Comparison of ENCODE assay signal across 8 cellular contexts in genomic region chr21:36747815-36748381, GRCh38. TPM values are rescaled to one million over a fixed set of nuclear protein-coding genes. Genes with fewer than 3 reads are reported as not detected.
A peak's percentile ranks its signal among the peaks of the same experiment; 100 is the strongest.
DNase-seq lines count a peak whose midpoint lies in the region; FAIRE-seq and TF ChIP-seq lines count a peak whose summit lies in the region.

No MANE protein-coding gene starts in this region.

- peak; percentile 8 for DNase-seq in AG10803 (ENCODE audit: low read depth)
- peak; percentile 84 for DNase-seq in H54 (ENCODE audit: insufficient read length, low spot score)
- DNase-seq in UCSD-AML1 (lab: John Stamatoyannopoulos, UW; ENCODE audit: unreplicated experiment): peak; percentile 30
- peak; percentile 52 for DNase-seq in epithelial cell of esophagus (ENCODE audit: low read depth)
- DNase-seq in cerebellar nuclear complex (lab: John Stamatoyannopoulos, UW): no peak
- DNase-seq in middle frontal gyrus (ENCODE audit: extremely low spot score, low spot score): no peak

- H3K27me3 ChIP-seq in muscle layer of duodenum (ENCODE audit: low read depth, low read length): peaks cover 8% of the 10 kb centered on the region
- peaks cover 49% of the 10 kb centered on the region for H3K27me3 ChIP-seq in thymus (ENCODE audit: control insufficient read depth, insufficient read depth)

- no peaks in the 10 kb centered on the region for H3K36me3 ChIP-seq in muscle layer of duodenum (ENCODE audit: control insufficient read depth in 1 of 2, insufficient read depth in 2 of 2, low read length in 2 of 2)
- H3K36me3 ChIP-seq in thymus (ENCODE audit: control insufficient read depth, insufficient read depth): no peaks in the 10 kb centered on the region

- 0 out of 2 replicates have a peak, but pooled peaks have one; percentile 13 for TF ChIP-seq CTCF in AG10803 (conservative IDR thresholded peaks at IDR 0.05; ENCODE audit: low read length)
- peak; percentile 18 for TF ChIP-seq CTCF in epithelial cell of esophagus (IDR thresholded peaks at IDR 0.05; ENCODE audit: insufficient read depth, low read depth, low read length, missing control alignments)

- H3K27ac ChIP-seq in muscle layer of duodenum (ENCODE audit: low read length): no peak overlapping the region
- no peak overlapping the region for H3K27ac ChIP-seq in thymus (ENCODE audit: low read depth)

- H3K4me3 ChIP-seq in AG10803 (ENCODE audit: low read length) (no peak overlapping the region), epithelial cell of esophagus (ENCODE audit: low read length) (no peak overlapping the region), muscle layer of duodenum (ENCODE audit: low read depth in 1 of 2, low read length in 2 of 2) (peak overlapping the region; percentile 18 to 51), thymus (ENCODE audit: low read length) (peak overlapping the region; percentile 32)

- TF ChIP-seq POLR2A in H54 (IDR thresholded peaks at IDR 0.05; ENCODE audit: low read depth, low read length): no peak

- no peak for FAIRE-seq in H54 (lab: Jason Lieb, UNC)

- H3K9me3 ChIP-seq in muscle layer of duodenum (ENCODE audit: control insufficient read depth in 1 of 2, low read length in 2 of 2): no peaks in the 10 kb centered on the region
- no peaks in the 10 kb centered on the region for H3K9me3 ChIP-seq in thymus (ENCODE audit: control insufficient read depth)

- 3% methylated on average over 80 of the region's 80 CpGs for WGBS in thymus

- peaks cover 0 to 10% of the 10 kb centered on the region in 2 donors for H3K4me1 ChIP-seq in muscle layer of duodenum (ENCODE audit: control insufficient read depth in 1 of 2, insufficient read depth in 2 of 2, low read length in 2 of 2)
- peaks cover 3% of the 10 kb centered on the region for H3K4me1 ChIP-seq in thymus (ENCODE audit: control insufficient read depth, insufficient read depth, low read length)

RNA-seq across cellular contexts. Expression of gene SIM2, which starts 49.0 kb away (rescaled TPM):
- 0.07 TPM for polyA plus RNA-seq in thymus

Comparison
In these comparisons a context has a peak if more than half of its experiments do, and no peak if none do; other contexts are left out.
1. DNase-seq: peak in AG10803 (single experiment), H54 (single experiment), UCSD-AML1 (single experiment) and epithelial cell of esophagus (single experiment); none in cerebellar nuclear complex (0 of 2) and middle frontal gyrus (single experiment).
2. H3K4me3 ChIP-seq: peak in muscle layer of duodenum (2 of 2) and thymus (single experiment); none in AG10803 (single experiment) and epithelial cell of esophagus (single experiment).